Comparison of ENCODE assay signal across 10 cellular contexts in genomic region chr18:9353596-9353995, GRCh38. TPM values are rescaled to one million over a fixed set of nuclear protein-coding genes. Genes with fewer than 3 reads are reported as not detected.
DNase-seq lines count a peak whose midpoint lies in the region; ATAC-seq and TF ChIP-seq lines count a peak whose summit lies in the region.
"Had no signal": no experiment of that assay in that cellular context is flagged by ENCODE, and none has a peak within 500 bp of the region (broad histone marks: within the 10 kb centered on the region; RNA-seq: fewer than 3 reads in every experiment).

No MANE protein-coding gene starts in this region.

- H3K4me3 ChIP-seq in osteoblast (ENCODE audit: insufficient read depth, low read length) = no peak overlapping the region
- H3K4me3 ChIP-seq in uterus = no peak overlapping the region

- H4K20me1 ChIP-seq in osteoblast (ENCODE audit: insufficient read depth, low read length) = no peaks in the 10 kb centered on the region

- intact Hi-C loops in uterus (cut with DNase I; ENCODE audit: low total_unique reads) = no loop called here

- peak; percentile 89 for ATAC-seq in GM19023 (IDR thresholded peaks at IDR 0.05; ENCODE audit: unreplicated experiment)
- ATAC-seq in HG02588 (IDR thresholded peaks at IDR 0.05; ENCODE audit: unreplicated experiment) = peak; percentile 91
- peak; percentile 77 for ATAC-seq in HG03442 (IDR thresholded peaks at IDR 0.05; ENCODE audit: unreplicated experiment)
- ATAC-seq in stimulated activated naive B cell treated with anti-CD40 and anti-IgM and Interleukin-4, amounts not matched to agents 10 μg/mL and 1 μg/mL and 100 μg/mL, for 72 hours (replicated peaks) = peak; percentile 62 to 65
- ATAC-seq: left colon had no signal

- H3K79me2 ChIP-seq in osteoblast (ENCODE audit: insufficient read depth, low read length) = peaks cover 55% of the 10 kb centered on the region

- H3K4me1 ChIP-seq in osteoblast (ENCODE audit: insufficient read depth, low read length) = peaks cover 12% of the 10 kb centered on the region
- no peaks in the 10 kb centered on the region for H3K4me1 ChIP-seq in uterus

- H3K9me3 ChIP-seq in osteoblast (ENCODE audit: low read depth, low read length) = no peaks in the 10 kb centered on the region
- no peaks in the 10 kb centered on the region for H3K9me3 ChIP-seq in uterus
- H3K9me3 ChIP-seq: psoas muscle had no signal

- H3K27me3 ChIP-seq in osteoblast (ENCODE audit: insufficient read depth, low read length) (no peaks in the 10 kb centered on the region), uterus (no peaks in the 10 kb centered on the region)

- no peak overlapping the region for H3K4me3 Mint-ChIP-seq in stimulated activated naive B cell treated with anti-CD40 and anti-IgM and Interleukin-4, amounts not matched to agents 10 μg/mL and 1 μg/mL and 100 μg/mL, for 72 hours

- TF ChIP-seq CTCF in osteoblast (IDR thresholded peaks at IDR 0.05; ENCODE audit: extremely low read depth, low read depth, low read length) (no peak), uterus (IDR thresholded peaks at IDR 0.05) (no peak)

- H3K4me1 Mint-ChIP-seq in stimulated activated naive B cell treated with anti-CD40 and anti-IgM and Interleukin-4, amounts not matched to agents 10 μg/mL and 1 μg/mL and 100 μg/mL, for 72 hours = peaks cover 8 to 13% of the 10 kb centered on the region in 2 donors

- H3K36me3 ChIP-seq in osteoblast (ENCODE audit: insufficient read depth, low read length) (no peaks in the 10 kb centered on the region), uterus (no peaks in the 10 kb centered on the region)

- H2AFZ ChIP-seq in osteoblast (ENCODE audit: low read length) = no peak overlapping the region

- no peak overlapping the region for H3K27ac Mint-ChIP-seq in stimulated activated naive B cell treated with anti-CD40 and anti-IgM and Interleukin-4, amounts not matched to agents 10 μg/mL and 1 μg/mL and 100 μg/mL, for 72 hours

- H3K27me3 Mint-ChIP-seq in stimulated activated naive B cell treated with anti-CD40 and anti-IgM and Interleukin-4, amounts not matched to agents 10 μg/mL and 1 μg/mL and 100 μg/mL, for 72 hours = no peaks in the 10 kb centered on the region

- TF ChIP-seq POLR2A in uterus (IDR thresholded peaks at IDR 0.05) = no peak

- H3K36me3 Mint-ChIP-seq in stimulated activated naive B cell treated with anti-CD40 and anti-IgM and Interleukin-4, amounts not matched to agents 10 μg/mL and 1 μg/mL and 100 μg/mL, for 72 hours = no peaks in the 10 kb centered on the region

- DNase-seq in stimulated activated naive B cell treated with anti-CD40 and anti-IgM and Interleukin-4, amounts not matched to agents 10 μg/mL and 1 μg/mL and 100 μg/mL, for 72 hours = no peak
- DNase-seq in retina (no peak), osteoblast (ENCODE audit: insufficient read length, low spot score, missing footprints) (no peak), uterus (no peak)
- DNase-seq: activated T-cell treated with anti-CD3 and anti-CD28 coated beads, Interleukin-2, amount 50 U/mL, for 48 hours; left colon; psoas muscle had no signal

- no peaks in the 10 kb centered on the region for H3K9me3 Mint-ChIP-seq in stimulated activated naive B cell treated with anti-CD40 and anti-IgM and Interleukin-4, amounts not matched to agents 10 μg/mL and 1 μg/mL and 100 μg/mL, for 72 hours

- H3K4me2 ChIP-seq in osteoblast (ENCODE audit: insufficient read depth, low read length) = no peak overlapping the region

- H3K27ac ChIP-seq in osteoblast (ENCODE audit: low read depth, low read length) = no peak overlapping the region
- peak overlapping the region in 1 of 2 donors; percentile 67 for H3K27ac ChIP-seq in uterus
- H3K27ac ChIP-seq: psoas muscle had no signal

RNA-seq across cellular contexts. Expression of gene TWSG1, which starts 19.0 kb away (rescaled TPM):
- total RNA-seq in osteoblast = 88.7 and 101 TPM in 2 replicates
- total RNA-seq in uterus = 100 to 1,000 TPM in 1 of 4 donors, 10 to 100 TPM in 3; 47.6 to 198 (median 61.0) TPM
